ENCODE assay signal across 1 cellular context in the genomic region with DNA sequence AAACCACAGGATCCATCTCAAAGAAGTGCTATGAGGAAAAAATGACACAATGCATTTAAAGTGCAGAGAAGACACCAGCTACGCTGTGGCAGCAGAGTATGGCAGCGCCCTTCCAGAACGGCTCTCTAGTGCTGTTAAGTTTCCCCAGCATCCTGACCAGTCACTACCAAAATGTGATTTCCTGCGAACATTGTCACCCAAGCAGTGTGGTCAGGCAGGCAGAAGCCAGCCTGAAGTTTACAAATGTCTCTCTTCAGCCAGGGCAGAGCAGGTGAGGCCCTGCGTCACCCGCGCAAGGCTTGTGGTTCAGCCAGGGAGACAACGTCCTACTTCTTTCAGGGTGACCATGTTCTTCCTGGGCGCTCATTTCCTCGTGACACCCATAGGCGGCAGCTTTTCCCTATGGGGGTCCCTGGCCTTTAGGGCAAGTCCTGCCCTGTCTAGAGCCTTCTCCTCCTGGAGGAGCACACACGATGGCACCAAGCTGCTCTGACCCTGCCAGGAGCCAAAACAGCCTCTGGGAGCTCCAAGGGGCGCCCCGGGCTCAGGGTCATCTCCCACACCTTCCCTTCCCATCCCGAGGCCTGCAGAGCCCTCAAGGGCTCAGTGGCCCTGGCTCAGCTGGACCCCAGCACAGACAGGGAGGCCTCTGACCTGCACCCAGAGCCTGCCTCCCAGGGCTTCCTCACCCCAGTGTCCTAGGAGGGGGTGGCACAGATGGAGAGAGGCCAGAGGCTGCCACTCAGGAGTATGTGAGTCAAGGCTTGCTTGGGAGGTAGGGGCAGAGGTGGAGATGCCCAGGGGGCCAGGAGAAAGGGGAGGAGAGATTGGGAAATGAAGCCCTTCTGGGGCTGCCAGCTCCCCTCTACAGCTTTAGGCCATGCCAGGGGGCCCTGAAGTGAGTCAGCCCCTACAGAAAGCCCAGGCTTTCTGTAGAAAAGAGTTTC.
TF ChIP-seq lines count a peak whose summit lies in the region.

No MANE protein-coding gene starts in this region.

TF ChIP-seq in HepG2, 621 proteins besides CTCF, POLR2A, EP300 and RAD21 (continued from another document and continues in another):
- TF ChIP-seq PAWR (CRISPR knock-in tag; IDR thresholded peaks at IDR 0.05; ENCODE audit: borderline replicate concordance), result no peak
- TF ChIP-seq, protein P1, sequence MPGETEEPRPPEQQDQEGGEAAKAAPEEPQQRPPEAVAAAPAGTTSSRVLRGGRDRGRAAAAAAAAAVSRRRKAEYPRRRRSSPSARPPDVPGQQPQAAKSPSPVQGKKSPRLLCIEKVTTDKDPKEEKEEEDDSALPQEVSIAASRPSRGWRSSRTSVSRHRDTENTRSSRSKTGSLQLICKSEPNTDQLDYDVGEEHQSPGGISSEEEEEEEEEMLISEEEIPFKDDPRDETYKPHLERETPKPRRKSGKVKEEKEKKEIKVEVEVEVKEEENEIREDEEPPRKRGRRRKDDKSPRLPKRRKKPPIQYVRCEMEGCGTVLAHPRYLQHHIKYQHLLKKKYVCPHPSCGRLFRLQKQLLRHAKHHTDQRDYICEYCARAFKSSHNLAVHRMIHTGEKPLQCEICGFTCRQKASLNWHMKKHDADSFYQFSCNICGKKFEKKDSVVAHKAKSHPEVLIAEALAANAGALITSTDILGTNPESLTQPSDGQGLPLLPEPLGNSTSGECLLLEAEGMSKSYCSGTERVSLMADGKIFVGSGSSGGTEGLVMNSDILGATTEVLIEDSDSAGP (CRISPR knock-in tag; IDR thresholded peaks at IDR 0.05; ENCODE audit: borderline replicate concordance), result no peak
- no peak for TF ChIP-seq ZNF530 (CRISPR knock-in tag; IDR thresholded peaks at IDR 0.05; ENCODE audit: low read depth)
- no peak for TF ChIP-seq ZNF121 (CRISPR knock-in tag; IDR thresholded peaks at IDR 0.05)
- TF ChIP-seq ZNF792 (CRISPR knock-in tag; IDR thresholded peaks at IDR 0.05), result peak; percentile 75; the same call in 1 of the 2 replicates
- no peak for TF ChIP-seq ZBTB7A (CRISPR knock-in tag; IDR thresholded peaks at IDR 0.05)
- TF ChIP-seq, protein P2, sequence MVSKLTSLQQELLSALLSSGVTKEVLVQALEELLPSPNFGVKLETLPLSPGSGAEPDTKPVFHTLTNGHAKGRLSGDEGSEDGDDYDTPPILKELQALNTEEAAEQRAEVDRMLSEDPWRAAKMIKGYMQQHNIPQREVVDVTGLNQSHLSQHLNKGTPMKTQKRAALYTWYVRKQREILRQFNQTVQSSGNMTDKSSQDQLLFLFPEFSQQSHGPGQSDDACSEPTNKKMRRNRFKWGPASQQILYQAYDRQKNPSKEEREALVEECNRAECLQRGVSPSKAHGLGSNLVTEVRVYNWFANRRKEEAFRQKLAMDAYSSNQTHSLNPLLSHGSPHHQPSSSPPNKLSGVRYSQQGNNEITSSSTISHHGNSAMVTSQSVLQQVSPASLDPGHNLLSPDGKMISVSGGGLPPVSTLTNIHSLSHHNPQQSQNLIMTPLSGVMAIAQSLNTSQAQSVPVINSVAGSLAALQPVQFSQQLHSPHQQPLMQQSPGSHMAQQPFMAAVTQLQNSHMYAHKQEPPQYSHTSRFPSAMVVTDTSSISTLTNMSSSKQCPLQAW (CRISPR knock-in tag; IDR thresholded peaks at IDR 0.05), result no peak
- TF ChIP-seq TOE1 (CRISPR knock-in tag; IDR thresholded peaks at IDR 0.05), result no peak
- TF ChIP-seq, protein P3, sequence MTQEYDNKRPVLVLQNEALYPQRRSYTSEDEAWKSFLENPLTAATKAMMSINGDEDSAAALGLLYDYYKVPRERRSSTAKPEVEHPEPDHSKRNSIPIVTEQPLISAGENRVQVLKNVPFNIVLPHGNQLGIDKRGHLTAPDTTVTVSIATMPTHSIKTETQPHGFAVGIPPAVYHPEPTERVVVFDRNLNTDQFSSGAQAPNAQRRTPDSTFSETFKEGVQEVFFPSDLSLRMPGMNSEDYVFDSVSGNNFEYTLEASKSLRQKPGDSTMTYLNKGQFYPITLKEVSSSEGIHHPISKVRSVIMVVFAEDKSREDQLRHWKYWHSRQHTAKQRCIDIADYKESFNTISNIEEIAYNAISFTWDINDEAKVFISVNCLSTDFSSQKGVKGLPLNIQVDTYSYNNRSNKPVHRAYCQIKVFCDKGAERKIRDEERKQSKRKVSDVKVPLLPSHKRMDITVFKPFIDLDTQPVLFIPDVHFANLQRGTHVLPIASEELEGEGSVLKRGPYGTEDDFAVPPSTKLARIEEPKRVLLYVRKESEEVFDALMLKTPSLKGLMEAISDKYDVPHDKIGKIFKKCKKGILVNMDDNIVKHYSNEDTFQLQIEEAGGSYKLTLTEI (CRISPR knock-in tag; conservative IDR thresholded peaks at IDR 0.05), result no peak
- TF ChIP-seq, protein P4, sequence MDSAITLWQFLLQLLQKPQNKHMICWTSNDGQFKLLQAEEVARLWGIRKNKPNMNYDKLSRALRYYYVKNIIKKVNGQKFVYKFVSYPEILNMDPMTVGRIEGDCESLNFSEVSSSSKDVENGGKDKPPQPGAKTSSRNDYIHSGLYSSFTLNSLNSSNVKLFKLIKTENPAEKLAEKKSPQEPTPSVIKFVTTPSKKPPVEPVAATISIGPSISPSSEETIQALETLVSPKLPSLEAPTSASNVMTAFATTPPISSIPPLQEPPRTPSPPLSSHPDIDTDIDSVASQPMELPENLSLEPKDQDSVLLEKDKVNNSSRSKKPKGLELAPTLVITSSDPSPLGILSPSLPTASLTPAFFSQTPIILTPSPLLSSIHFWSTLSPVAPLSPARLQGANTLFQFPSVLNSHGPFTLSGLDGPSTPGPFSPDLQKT (CRISPR knock-in tag; IDR thresholded peaks at IDR 0.05; ENCODE audit: borderline replicate concordance), result no peak
- TF ChIP-seq, protein P5, sequence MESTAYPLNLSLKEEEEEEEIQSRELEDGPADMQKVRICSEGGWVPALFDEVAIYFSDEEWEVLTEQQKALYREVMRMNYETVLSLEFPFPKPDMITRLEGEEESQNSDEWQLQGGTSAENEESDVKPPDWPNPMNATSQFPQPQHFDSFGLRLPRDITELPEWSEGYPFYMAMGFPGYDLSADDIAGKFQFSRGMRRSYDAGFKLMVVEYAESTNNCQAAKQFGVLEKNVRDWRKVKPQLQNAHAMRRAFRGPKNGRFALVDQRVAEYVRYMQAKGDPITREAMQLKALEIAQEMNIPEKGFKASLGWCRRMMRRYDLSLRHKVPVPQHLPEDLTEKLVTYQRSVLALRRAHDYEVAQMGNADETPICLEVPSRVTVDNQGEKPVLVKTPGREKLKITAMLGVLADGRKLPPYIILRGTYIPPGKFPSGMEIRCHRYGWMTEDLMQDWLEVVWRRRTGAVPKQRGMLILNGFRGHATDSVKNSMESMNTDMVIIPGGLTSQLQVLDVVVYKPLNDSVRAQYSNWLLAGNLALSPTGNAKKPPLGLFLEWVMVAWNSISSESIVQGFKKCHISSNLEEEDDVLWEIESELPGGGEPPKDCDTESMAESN (CRISPR knock-in tag; conservative IDR thresholded peaks at IDR 0.05), result no peak
- TF ChIP-seq ZNF441 (CRISPR knock-in tag; IDR thresholded peaks at IDR 0.05; ENCODE audit: borderline replicate concordance), result no peak
- TF ChIP-seq, protein P6, sequence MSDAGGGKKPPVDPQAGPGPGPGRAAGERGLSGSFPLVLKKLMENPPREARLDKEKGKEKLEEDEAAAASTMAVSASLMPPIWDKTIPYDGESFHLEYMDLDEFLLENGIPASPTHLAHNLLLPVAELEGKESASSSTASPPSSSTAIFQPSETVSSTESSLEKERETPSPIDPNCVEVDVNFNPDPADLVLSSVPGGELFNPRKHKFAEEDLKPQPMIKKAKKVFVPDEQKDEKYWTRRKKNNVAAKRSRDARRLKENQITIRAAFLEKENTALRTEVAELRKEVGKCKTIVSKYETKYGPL (CRISPR knock-in tag; IDR thresholded peaks at IDR 0.05), result no peak
- TF ChIP-seq ESRRA (CRISPR knock-in tag; IDR thresholded peaks at IDR 0.05; ENCODE audit: low read depth), result no peak
- TF ChIP-seq, protein P7, sequence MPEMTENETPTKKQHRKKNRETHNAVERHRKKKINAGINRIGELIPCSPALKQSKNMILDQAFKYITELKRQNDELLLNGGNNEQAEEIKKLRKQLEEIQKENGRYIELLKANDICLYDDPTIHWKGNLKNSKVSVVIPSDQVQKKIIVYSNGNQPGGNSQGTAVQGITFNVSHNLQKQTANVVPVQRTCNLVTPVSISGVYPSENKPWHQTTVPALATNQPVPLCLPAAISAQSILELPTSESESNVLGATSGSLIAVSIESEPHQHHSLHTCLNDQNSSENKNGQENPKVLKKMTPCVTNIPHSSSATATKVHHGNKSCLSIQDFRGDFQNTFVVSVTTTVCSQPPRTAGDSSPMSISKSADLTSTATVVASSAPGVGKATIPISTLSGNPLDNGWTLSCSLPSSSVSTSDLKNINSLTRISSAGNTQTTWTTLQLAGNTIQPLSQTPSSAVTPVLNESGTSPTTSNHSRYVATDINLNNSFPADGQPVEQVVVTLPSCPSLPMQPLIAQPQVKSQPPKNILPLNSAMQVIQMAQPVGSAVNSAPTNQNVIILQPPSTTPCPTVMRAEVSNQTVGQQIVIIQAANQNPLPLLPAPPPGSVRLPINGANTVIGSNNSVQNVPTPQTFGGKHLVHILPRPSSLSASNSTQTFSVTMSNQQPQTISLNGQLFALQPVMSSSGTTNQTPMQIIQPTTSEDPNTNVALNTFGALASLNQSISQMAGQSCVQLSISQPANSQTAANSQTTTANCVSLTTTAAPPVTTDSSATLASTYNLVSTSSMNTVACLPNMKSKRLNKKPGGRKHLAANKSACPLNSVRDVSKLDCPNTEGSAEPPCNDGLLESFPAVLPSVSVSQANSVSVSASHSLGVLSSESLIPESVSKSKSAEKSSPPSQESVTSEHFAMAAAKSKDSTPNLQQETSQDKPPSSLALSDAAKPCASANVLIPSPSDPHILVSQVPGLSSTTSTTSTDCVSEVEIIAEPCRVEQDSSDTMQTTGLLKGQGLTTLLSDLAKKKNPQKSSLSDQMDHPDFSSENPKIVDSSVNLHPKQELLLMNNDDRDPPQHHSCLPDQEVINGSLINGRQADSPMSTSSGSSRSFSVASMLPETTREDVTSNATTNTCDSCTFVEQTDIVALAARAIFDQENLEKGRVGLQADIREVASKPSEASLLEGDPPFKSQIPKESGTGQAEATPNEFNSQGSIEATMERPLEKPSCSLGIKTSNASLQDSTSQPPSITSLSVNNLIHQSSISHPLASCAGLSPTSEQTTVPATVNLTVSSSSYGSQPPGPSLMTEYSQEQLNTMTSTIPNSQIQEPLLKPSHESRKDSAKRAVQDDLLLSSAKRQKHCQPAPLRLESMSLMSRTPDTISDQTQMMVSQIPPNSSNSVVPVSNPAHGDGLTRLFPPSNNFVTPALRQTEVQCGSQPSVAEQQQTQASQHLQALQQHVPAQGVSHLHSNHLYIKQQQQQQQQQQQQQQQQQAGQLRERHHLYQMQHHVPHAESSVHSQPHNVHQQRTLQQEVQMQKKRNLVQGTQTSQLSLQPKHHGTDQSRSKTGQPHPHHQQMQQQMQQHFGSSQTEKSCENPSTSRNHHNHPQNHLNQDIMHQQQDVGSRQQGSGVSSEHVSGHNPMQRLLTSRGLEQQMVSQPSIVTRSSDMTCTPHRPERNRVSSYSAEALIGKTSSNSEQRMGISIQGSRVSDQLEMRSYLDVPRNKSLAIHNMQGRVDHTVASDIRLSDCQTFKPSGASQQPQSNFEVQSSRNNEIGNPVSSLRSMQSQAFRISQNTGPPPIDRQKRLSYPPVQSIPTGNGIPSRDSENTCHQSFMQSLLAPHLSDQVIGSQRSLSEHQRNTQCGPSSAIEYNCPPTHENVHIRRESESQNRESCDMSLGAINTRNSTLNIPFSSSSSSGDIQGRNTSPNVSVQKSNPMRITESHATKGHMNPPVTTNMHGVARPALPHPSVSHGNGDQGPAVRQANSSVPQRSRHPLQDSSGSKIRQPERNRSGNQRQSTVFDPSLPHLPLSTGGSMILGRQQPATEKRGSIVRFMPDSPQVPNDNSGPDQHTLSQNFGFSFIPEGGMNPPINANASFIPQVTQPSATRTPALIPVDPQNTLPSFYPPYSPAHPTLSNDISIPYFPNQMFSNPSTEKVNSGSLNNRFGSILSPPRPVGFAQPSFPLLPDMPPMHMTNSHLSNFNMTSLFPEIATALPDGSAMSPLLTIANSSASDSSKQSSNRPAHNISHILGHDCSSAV (CRISPR knock-in tag; IDR thresholded peaks at IDR 0.05; ENCODE audit: borderline replicate concordance), result no peak
- no peak for TF ChIP-seq ZNF605 (CRISPR knock-in tag; IDR thresholded peaks at IDR 0.05)
- TF ChIP-seq, protein P8, sequence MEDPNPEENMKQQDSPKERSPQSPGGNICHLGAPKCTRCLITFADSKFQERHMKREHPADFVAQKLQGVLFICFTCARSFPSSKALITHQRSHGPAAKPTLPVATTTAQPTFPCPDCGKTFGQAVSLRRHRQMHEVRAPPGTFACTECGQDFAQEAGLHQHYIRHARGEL (CRISPR knock-in tag; IDR thresholded peaks at IDR 0.05), result peak; percentile 91
- no peak for TF ChIP-seq ZNF841 (CRISPR knock-in tag; IDR thresholded peaks at IDR 0.05; ENCODE audit: borderline replicate concordance)
- no peak for TF ChIP-seq JUND (CRISPR knock-in tag; IDR thresholded peaks at IDR 0.05)
- TF ChIP-seq, protein P9, sequence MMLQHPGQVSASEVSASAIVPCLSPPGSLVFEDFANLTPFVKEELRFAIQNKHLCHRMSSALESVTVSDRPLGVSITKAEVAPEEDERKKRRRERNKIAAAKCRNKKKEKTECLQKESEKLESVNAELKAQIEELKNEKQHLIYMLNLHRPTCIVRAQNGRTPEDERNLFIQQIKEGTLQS (CRISPR knock-in tag; IDR thresholded peaks at IDR 0.05), result peak; percentile 41; the same call in 1 of the 2 replicates
- TF ChIP-seq ZNF766 (CRISPR knock-in tag; IDR thresholded peaks at IDR 0.05; ENCODE audit: borderline replicate concordance), result no peak
- TF ChIP-seq PCBP1 (IDR thresholded peaks at IDR 0.05; ENCODE audit: borderline replicate concordance, low read depth, low read length), result no peak
- no peak for TF ChIP-seq DR1 (CRISPR knock-in tag; IDR thresholded peaks at IDR 0.05)
- TF ChIP-seq ELF3 (CRISPR knock-in tag; IDR thresholded peaks at IDR 0.05), result peak; percentile 89
- TF ChIP-seq MEIS2 (CRISPR knock-in tag; IDR thresholded peaks at IDR 0.05), result peak; percentile 63
- TF ChIP-seq, protein P10, sequence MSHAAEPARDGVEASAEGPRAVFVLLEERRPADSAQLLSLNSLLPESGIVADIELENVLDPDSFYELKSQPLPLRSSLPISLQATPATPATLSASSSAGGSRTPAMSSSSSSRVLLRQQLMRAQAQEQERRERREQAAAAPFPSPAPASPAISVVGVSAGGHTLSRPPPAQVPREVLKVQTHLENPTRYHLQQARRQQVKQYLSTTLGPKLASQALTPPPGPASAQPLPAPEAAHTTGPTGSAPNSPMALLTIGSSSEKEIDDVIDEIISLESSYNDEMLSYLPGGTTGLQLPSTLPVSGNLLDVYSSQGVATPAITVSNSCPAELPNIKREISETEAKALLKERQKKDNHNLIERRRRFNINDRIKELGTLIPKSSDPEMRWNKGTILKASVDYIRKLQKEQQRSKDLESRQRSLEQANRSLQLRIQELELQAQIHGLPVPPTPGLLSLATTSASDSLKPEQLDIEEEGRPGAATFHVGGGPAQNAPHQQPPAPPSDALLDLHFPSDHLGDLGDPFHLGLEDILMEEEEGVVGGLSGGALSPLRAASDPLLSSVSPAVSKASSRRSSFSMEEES (CRISPR knock-in tag; IDR thresholded peaks at IDR 0.05), result peak; percentile 63
